ENCODE assay signal across 20 cellular contexts in genomic region chr3:172543419-172543818, GRCh38.
DNase-seq lines count a peak whose midpoint lies in the region; ATAC-seq and TF ChIP-seq lines count a peak whose summit lies in the region.
"Had no signal": no experiment of that assay in that cellular context is flagged by ENCODE, and none has a peak within 500 bp of the region (broad histone marks: within the 10 kb centered on the region; RNA-seq: fewer than 3 reads in every experiment).

No MANE protein-coding gene starts in this region.

- peak overlapping the region; percentile 55 for H3K4me2 ChIP-seq in parathyroid adenoma (ENCODE audit: low read length)

- peaks cover 60% of the 10 kb centered on the region for H3K4me1 ChIP-seq in parathyroid adenoma
- H3K4me1 ChIP-seq: BE2C, SJCRH30 had no signal

- peak overlapping the region; percentile 16; the same call in 1 of the 2 replicates for H3K27ac ChIP-seq in SK-N-MC
- peak overlapping the region; percentile 91 for H3K27ac ChIP-seq in parathyroid adenoma
- H3K27ac ChIP-seq: 22Rv1, SJCRH30 had no signal

- no peaks in the 10 kb centered on the region for H3K27me3 ChIP-seq in parathyroid adenoma (ENCODE audit: control insufficient read depth, insufficient read depth, low read length)
- H3K27me3 ChIP-seq: BE2C, SJCRH30 had no signal

- H2AFZ ChIP-seq in parathyroid adenoma: peak overlapping the region; percentile 43

- H3K9me3 ChIP-seq in SK-N-MC (ENCODE audit: low read depth, low read length) (no peaks in the 10 kb centered on the region), parathyroid adenoma (ENCODE audit: control insufficient read depth, low read length) (no peaks in the 10 kb centered on the region)
- H3K9me3 ChIP-seq: BE2C, SJCRH30 had no signal

- TF ChIP-seq CTCF in parathyroid adenoma (IDR thresholded peaks at IDR 0.05): no peak

- DNase-seq in NCI-H1105 treated with DMSO at 0.1 percent for 48 hours (lab: John Stamatoyannopoulos, UW): peak; percentile 25
- DNase-seq in NCI-H1105 (lab: John Stamatoyannopoulos, UW): no peak
- DNase-seq in SK-N-MC (ENCODE audit: low read depth, low spot score): peak; percentile 52
- DNase-seq in AG08395 (ENCODE audit: low spot score): no peak
- DNase-seq in iPS-NIHi7 (ENCODE audit: extremely low spot score): no peak
- DNase-seq: BE2C, Calu3, KBM-7, MM.1S, NCI-H1417 treated with DMSO at 0.1 percent for 48 hours, NCI-H187 treated with DMSO at 0.1 percent for 48 hours, NCI-H2171 treated with DMSO at 0.1 percent for 48 hours, NCI-H524, NCI-H748 treated with DMSO at 0.1 percent for 48 hours, PC-3, SJCRH30 had no signal

- H3K9ac ChIP-seq in SK-N-MC (ENCODE audit: insufficient read length) (no peak overlapping the region), parathyroid adenoma (no peak overlapping the region)

- H3K4me3 ChIP-seq in SK-N-MC (peak overlapping the region; percentile 12; the same call in 1 of the 2 replicates), parathyroid adenoma (ENCODE audit: low read depth, low read length) (no peak overlapping the region)
- H3K4me3 ChIP-seq: SJCRH30 had no signal

- H3K36me3 ChIP-seq in SK-N-MC (ENCODE audit: insufficient read depth, low read length): no peaks in the 10 kb centered on the region
- H3K36me3 ChIP-seq in parathyroid adenoma (ENCODE audit: control insufficient read depth, insufficient read depth, low read length): no peaks in the 10 kb centered on the region
- H3K36me3 ChIP-seq: BE2C, SJCRH30 had no signal

- ATAC-seq in HG03457 (IDR thresholded peaks at IDR 0.05; ENCODE audit: unreplicated experiment): no peak
- ATAC-seq: PC-3, Right ventricle myocardium inferior had no signal

- H3K79me2 ChIP-seq in parathyroid adenoma: no peaks in the 10 kb centered on the region

Comparison
In these comparisons a context has a peak if more than half of its experiments do, and no peak if none do; other contexts are left out.
1. DNase-seq: peak in NCI-H1105 treated with DMSO at 0.1 percent for 48 hours (single experiment) and SK-N-MC (single experiment); none in NCI-H1105 (single experiment), AG08395 (single experiment) and iPS-NIHi7 (single experiment).